In genomic region chr7:135601182-135601581, GRCh38 we compare ENCODE assay signal across 22 cellular contexts. TPM values are rescaled to one million over a fixed set of nuclear protein-coding genes. Genes with fewer than 3 reads are reported as not detected.
DNase-seq lines count a peak whose midpoint lies in the region; ATAC-seq and TF ChIP-seq lines count a peak whose summit lies in the region.
"Had no signal": no experiment of that assay in that cellular context is flagged by ENCODE, and none has a peak within 500 bp of the region (broad histone marks: within the 10 kb centered on the region; RNA-seq: fewer than 3 reads in every experiment).

No MANE protein-coding gene starts in this region.

- H3K36me3 ChIP-seq in adipocyte (ENCODE audit: control insufficient read depth, insufficient read depth, low read length, severe bottlenecking) = peaks cover 15% of the 10 kb centered on the region
- H3K36me3 ChIP-seq in fibroblast of lung (ENCODE audit: control insufficient read depth, insufficient read depth, low read length) = peaks cover 4% of the 10 kb centered on the region
- peaks cover 7 to 79% of the 10 kb centered on the region in 2 donors for H3K36me3 ChIP-seq in psoas muscle (ENCODE audit: insufficient read depth in 1 of 2, low read depth in 1 of 2)

- DNase-seq in activated T-cell treated with anti-CD3 and anti-CD28 coated beads, Interleukin-2, amount 50 U/mL, for 24 hours = no peak
- no peak for DNase-seq in activated T-cell treated with anti-CD3 and anti-CD28 coated beads, Interleukin-2, amount 50 U/mL, for 48 hours
- peak; percentile 25 for DNase-seq in adipocyte (ENCODE audit: low read depth)
- DNase-seq in fibroblast of lung (ENCODE audit: low read depth in 2 of 2) = peak; percentile 20 to 65
- DNase-seq in psoas muscle = no peak
- DNase-seq in foreskin melanocyte = no peak
- DNase-seq: activated CD4-positive, alpha-beta T cell treated with anti-CD3 and anti-CD28 coated beads for 1 hour; activated CD8-positive, alpha-beta memory T cell treated with anti-CD3 and anti-CD28 coated beads, Interleukin-2, amount 50 U/mL, for 48 hours; activated naive CD4-positive, alpha-beta T cell; C1 segment of cervical spinal cord; DMS 273 treated with DMSO at 0.1 percent for 48 hours; KG1; NCI-H1092; NCI-H2029 treated with DMSO at 0.1 percent for 48 hours; NCI-H446; substantia nigra had no signal

- peak overlapping the region; percentile 55 for H3K27ac Mint-ChIP-seq in activated T-cell treated with anti-CD3 and anti-CD28 coated beads, Interleukin-2, amount 50 U/mL, for 24 hours

- H3K9me3 ChIP-seq in adipocyte (ENCODE audit: control insufficient read depth, low read length) (no peaks in the 10 kb centered on the region), fibroblast of lung (ENCODE audit: control insufficient read depth, insufficient read depth, low read depth, low read length) (no peaks in the 10 kb centered on the region), psoas muscle (no peaks in the 10 kb centered on the region)
- H3K9me3 ChIP-seq: neutrophil, right atrium auricular region had no signal

- H3K79me2 ChIP-seq in fibroblast of lung (ENCODE audit: control insufficient read depth, insufficient read depth, low read length) = no peaks in the 10 kb centered on the region

- intact Hi-C loops in psoas muscle (cut with DNase I) = no loop called here

- H3K27me3 Mint-ChIP-seq in activated T-cell treated with anti-CD3 and anti-CD28 coated beads, Interleukin-2, amount 50 U/mL, for 24 hours = no peaks in the 10 kb centered on the region

- no peak overlapping the region for H3K4me2 ChIP-seq in fibroblast of lung (ENCODE audit: extremely low read depth, insufficient read depth, low read length)

- H3K27me3 ChIP-seq in adipocyte (replicated peaks; ENCODE audit: control insufficient read depth, insufficient read depth, low read length) = no peaks in the 10 kb centered on the region
- H3K27me3 ChIP-seq in fibroblast of lung (ENCODE audit: control insufficient read depth, insufficient read depth, low read length) = no peaks in the 10 kb centered on the region
- no peaks in the 10 kb centered on the region for H3K27me3 ChIP-seq in psoas muscle (ENCODE audit: insufficient read depth in 3 of 3, low read length in 2 of 3)
- H3K27me3 ChIP-seq: cardiac muscle cell, neutrophil, right atrium auricular region had no signal

- H3K4me1 ChIP-seq in adipocyte (ENCODE audit: control insufficient read depth, insufficient read depth, low read length) (peaks cover 28% of the 10 kb centered on the region), fibroblast of lung (ENCODE audit: control insufficient read depth, extremely low read depth, insufficient read depth, low read length) (no peaks in the 10 kb centered on the region), psoas muscle (no peaks in the 10 kb centered on the region)
- H3K4me1 ChIP-seq: right atrium auricular region had no signal

- H3K9ac ChIP-seq in adipocyte (ENCODE audit: low read length) = no peak overlapping the region
- no peak overlapping the region for H3K9ac ChIP-seq in fibroblast of lung (ENCODE audit: insufficient read depth, low read length)

- H3K4me1 Mint-ChIP-seq in activated T-cell treated with anti-CD3 and anti-CD28 coated beads, Interleukin-2, amount 50 U/mL, for 24 hours (ENCODE audit: low read depth) = peaks cover 3% of the 10 kb centered on the region

- no peak overlapping the region for H3K27ac ChIP-seq in fibroblast of lung (ENCODE audit: insufficient read depth, low read length)
- no peak overlapping the region for H3K27ac ChIP-seq in psoas muscle
- H3K27ac ChIP-seq: cardiac muscle cell, epithelial cell of prostate, neutrophil, right atrium auricular region had no signal

- no peaks in the 10 kb centered on the region for H3K9me3 Mint-ChIP-seq in activated T-cell treated with anti-CD3 and anti-CD28 coated beads, Interleukin-2, amount 50 U/mL, for 24 hours

- no peaks in the 10 kb centered on the region for H4K20me1 ChIP-seq in fibroblast of lung (ENCODE audit: control insufficient read depth, extremely low read depth, insufficient read depth, low read length)

- TF ChIP-seq CTCF in fibroblast of lung (conservative IDR thresholded peaks at IDR 0.05 in 1 of 2, IDR thresholded peaks at IDR 0.05 in 1 of 2; ENCODE audit: low read depth in 1 of 2, low read length in 2 of 2) (no peak), psoas muscle (IDR thresholded peaks at IDR 0.05) (no peak)

- peaks cover 94% of the 10 kb centered on the region for H3K36me3 Mint-ChIP-seq in activated T-cell treated with anti-CD3 and anti-CD28 coated beads, Interleukin-2, amount 50 U/mL, for 24 hours (ENCODE audit: low read depth)

- ATAC-seq in psoas muscle = peak; percentile 44 to 88 (median 67)
- no peak for ATAC-seq in HG02678 (IDR thresholded peaks at IDR 0.05; ENCODE audit: unreplicated experiment)
- ATAC-seq in HG02759 (IDR thresholded peaks at IDR 0.05; ENCODE audit: unreplicated experiment) = no peak

- H3K4me3 ChIP-seq in adipocyte (ENCODE audit: low read length) (no peak overlapping the region), fibroblast of lung (replicated peaks in 1 of 4; ENCODE audit: control extremely low read depth in 1 of 4, insufficient read depth in 1 of 4, low read depth in 3 of 4, low read length in 4 of 4) (no peak overlapping the region), psoas muscle (no peak overlapping the region)
- H3K4me3 ChIP-seq: cardiac muscle cell, right atrium auricular region had no signal

- H2AFZ ChIP-seq in fibroblast of lung (ENCODE audit: low read length) = no peak overlapping the region

- H3K4me3 Mint-ChIP-seq in activated T-cell treated with anti-CD3 and anti-CD28 coated beads, Interleukin-2, amount 50 U/mL, for 24 hours = no peak overlapping the region

RNA-seq across cellular contexts. Expression of gene NUP205, which starts 43.5 kb away (rescaled TPM):
- total RNA-seq in fibroblast of lung = 31.3 and 36.7 TPM in 2 replicates
- polyA plus RNA-seq in fibroblast of lung = 28.1 and 47.0 TPM in 2 replicates
- polyA plus RNA-seq in fibroblast of lung (2012) = 23.0 and 36.4 TPM in 2 replicates
- 37.8 and 55.2 TPM in 2 replicates for polyA minus RNA-seq in fibroblast of lung (ENCODE audit: low replicate concordance)
- 10 to 100 TPM; 15.7 to 20.8 (median 18.8) TPM for total RNA-seq in psoas muscle
- 10 to 100 TPM; 16.5 to 22.7 (median 22.0) TPM for polyA plus RNA-seq in psoas muscle

Comparison
In these comparisons a context has a peak if more than half of its experiments do, and no peak if none do; other contexts are left out.
1. DNase-seq: peak in adipocyte (single experiment) and fibroblast of lung (2 of 2); none in activated T-cell treated with anti-CD3 and anti-CD28 coated beads, Interleukin-2, amount 50 U/mL, for 24 hours (single experiment), activated T-cell treated with anti-CD3 and anti-CD28 coated beads, Interleukin-2, amount 50 U/mL, for 48 hours (0 of 2), psoas muscle (0 of 2) and foreskin melanocyte (single experiment).
2. ATAC-seq: peak in psoas muscle (4 of 4); none in HG02678 (single experiment) and HG02759 (single experiment).